Comparison of ENCODE assay signal across 13 cellular contexts in the genomic region with DNA sequence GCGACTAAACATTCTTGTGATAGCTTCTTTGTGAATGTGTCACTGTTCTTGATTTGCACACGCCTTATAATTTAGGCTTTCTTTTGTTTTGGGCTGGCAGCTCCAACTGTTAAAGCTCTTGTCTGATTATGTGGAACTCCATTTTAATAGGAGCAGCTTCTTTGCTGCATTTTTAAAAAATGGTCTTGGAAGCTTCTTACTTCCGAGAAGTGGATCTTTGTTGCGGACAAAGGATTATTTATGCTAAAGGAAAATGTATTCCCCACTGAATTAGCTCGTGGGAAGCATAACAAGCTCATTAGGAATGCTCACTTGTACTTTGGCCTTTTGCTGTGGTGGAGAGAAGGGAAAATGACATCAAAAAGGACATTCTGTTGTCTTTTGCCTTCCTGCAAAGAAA. TPM values are rescaled to one million over a fixed set of nuclear protein-coding genes. Genes with fewer than 3 reads are reported as not detected.
DNase-seq lines count a peak whose midpoint lies in the region; ATAC-seq, FAIRE-seq and TF ChIP-seq lines count a peak whose summit lies in the region.
"Had no signal": no experiment of that assay in that cellular context is flagged by ENCODE, and none has a peak within 500 bp of the region (broad histone marks: within the 10 kb centered on the region; RNA-seq: fewer than 3 reads in every experiment).

No MANE protein-coding gene starts in this region.

- H4K91ac ChIP-seq in IMR-90 (ENCODE audit: insufficient read depth, low read depth, low read length) (no peak overlapping the region), mesenchymal stem cell (ENCODE audit: low read length) (no peak overlapping the region)

- H3K4ac ChIP-seq in IMR-90 (ENCODE audit: low read depth, low read length) (no peak overlapping the region), mesenchymal stem cell (ENCODE audit: low read depth in 1 of 2, low read length in 2 of 2) (no peak overlapping the region)

- POLR2A ChIA-PET in A549 (lab: Yijun Ruan, JAX) (no interaction called here), IMR-90 (lab: Charles Lee; ENCODE audit: unreplicated experiment) (interaction anchor here (0.6 kb wide), 1 partner anchor 138 kb away, joined by 3 read pairs; no protein-coding TSS in a partner anchor)

- H3K56ac ChIP-seq in IMR-90 (ENCODE audit: extremely low read depth, insufficient read depth, low read length), result peak overlapping the region; percentile 0; the same call in 1 of the 2 replicates

- no peak for DNase-seq in A549 (ENCODE audit: low read depth in 1 of 2, low spot score in 1 of 2)
- no peak for DNase-seq in IMR-90
- DNase-seq in dermis blood vessel endothelial cell, result peak; percentile 35
- peak; percentile 16 for DNase-seq in mesenchymal stem cell
- no peak for DNase-seq in DMS153 (lab: John Stamatoyannopoulos, UW)
- no peak for DNase-seq in SIG-M5 treated with dmso at 0.1 percent for 504 hours (lab: John Stamatoyannopoulos, UW; ENCODE audit: unreplicated experiment)
- DNase-seq: activated CD4-positive, alpha-beta T cell treated with anti-CD3 and anti-CD28 coated beads, Interleukin-2, amount 50 U/mL, for 48 hours; activated gamma-delta T cell treated with Interleukin-2 at 50 U/mL for 16 hours; NCI-H1105; right cardiac atrium had no signal

- H3K4me1 ChIP-seq in A549 (peaks cover 13% of the 10 kb centered on the region; the same call in 2 of the 3 replicates), IMR-90 (ENCODE audit: control insufficient read depth, insufficient read depth, low read length) (no peaks in the 10 kb centered on the region), mesenchymal stem cell (ENCODE audit: control insufficient read depth, insufficient read depth, low read depth, low read length) (no peaks in the 10 kb centered on the region)
- H3K4me1 ChIP-seq: BLaER1 had no signal

- no peak overlapping the region for H2AFZ ChIP-seq in IMR-90 (replicated peaks; ENCODE audit: low read length, poor library complexity)
- no peak overlapping the region for H2AFZ ChIP-seq in mesenchymal stem cell (ENCODE audit: low read depth, low read length)

- TF ChIP-seq CTCF in A549 (IDR thresholded peaks at IDR 0.05) (no peak), IMR-90 (conservative IDR thresholded peaks at IDR 0.05; ENCODE audit: low read depth, low read length) (no peak)

- no peak overlapping the region for H2AK9ac ChIP-seq in IMR-90 (replicated peaks; ENCODE audit: low read depth, low read length, poor library complexity)

- peak overlapping the region; percentile 3; the same call in 1 of the 2 replicates for H2BK120ac ChIP-seq in IMR-90 (ENCODE audit: low read depth, low read length)
- H2BK120ac ChIP-seq in mesenchymal stem cell (ENCODE audit: low read depth, low read length), result no peak overlapping the region

- no peaks in the 10 kb centered on the region for H3K9me1 ChIP-seq in IMR-90 (ENCODE audit: insufficient read depth, low read length)

- H4K8ac ChIP-seq in IMR-90 (ENCODE audit: low read depth in 2 of 2, low read length in 2 of 2) (peak overlapping the region in 1 of 2 experiments; percentile 72; a peak in 2 of 4 replicates), mesenchymal stem cell (ENCODE audit: low read length) (no peak overlapping the region)

- WGBS in A549 (ENCODE audit: missing lambda C conversion rate), result 68% methylated on average over 5 of the region's 5 CpGs
- WGBS in IMR-90 (ENCODE audit: extremely low coverage in 2 of 2, insufficient read length in 1 of 2), 2 experiments, result 48% methylated on average over 2 of the region's 5 CpGs; no CpG with 5 or more reads in 1 of the 2 experiments
- WGBS in mesenchymal stem cell, result 80% methylated on average over 5 of the region's 5 CpGs

- H3K79me1 ChIP-seq in IMR-90 (ENCODE audit: low read depth in 1 of 2, low read length in 2 of 2) (peaks cover 17 to 18% of the 10 kb centered on the region in 2 experiments), mesenchymal stem cell (replicated peaks; ENCODE audit: low read length, poor library complexity, severe bottlenecking) (peaks cover 6% of the 10 kb centered on the region)

- H3K9me3 ChIP-seq in A549 (peaks cover 3% of the 10 kb centered on the region; the same call in 1 of the 3 replicates), IMR-90 (ENCODE audit: control insufficient read depth, insufficient read depth, low read length) (0 out of 2 replicates have a peak, but pooled peaks cover under 1% of the 10 kb centered on the region), mesenchymal stem cell (ENCODE audit: control insufficient read depth, low read length) (peaks cover 2% of the 10 kb centered on the region)

- no peak overlapping the region for H3K23ac ChIP-seq in IMR-90 (ENCODE audit: low read depth, low read length)
- no peak overlapping the region for H3K23ac ChIP-seq in mesenchymal stem cell (ENCODE audit: low read length in 2 of 2)

- H2BK12ac ChIP-seq in mesenchymal stem cell (ENCODE audit: low read length in 2 of 2), result no peak overlapping the region

- H3K9ac ChIP-seq in IMR-90 (ENCODE audit: low read depth, low read length) (no peak overlapping the region; the same call in 1 of the 2 replicates), mesenchymal stem cell (ENCODE audit: low read length) (peak overlapping the region; percentile 80)
- H3K9ac ChIP-seq: BLaER1 had no signal

- dilution Hi-C loops in IMR-90 (cut with HindIII; ENCODE audit: low sequenced_read_pairs, unreplicated experiment), result no loop called here

- peak overlapping the region; percentile 1 for H2BK5ac ChIP-seq in IMR-90 (ENCODE audit: low read depth, low read length, poor library complexity, severe bottlenecking)
- H2BK5ac ChIP-seq in mesenchymal stem cell (ENCODE audit: low read depth, low read length, poor library complexity, severe bottlenecking), result no peak overlapping the region

- peak overlapping the region; percentile 1; the same call in 1 of the 2 replicates for H3K14ac ChIP-seq in IMR-90 (replicated peaks; ENCODE audit: low read depth, low read length)
- H3K14ac ChIP-seq in mesenchymal stem cell (ENCODE audit: low read length in 2 of 2), result no peak overlapping the region

- H4K20me1 ChIP-seq in IMR-90 (ENCODE audit: insufficient read depth, low read length), result no peaks in the 10 kb centered on the region
- H4K20me1 ChIP-seq: BLaER1 had no signal

- intact Hi-C loops in IMR-90 (cut with micrococcal nuclease), result no loop called here

- H3K4me3 ChIP-seq in A549, result no peak overlapping the region
- peak overlapping the region; percentile 34; the same call in 1 of the 2 replicates for H3K4me3 ChIP-seq in IMR-90 (ENCODE audit: insufficient read depth, low read depth, low read length)
- peak overlapping the region in 1 of 2 experiments; percentile 43 for H3K4me3 ChIP-seq in mesenchymal stem cell (ENCODE audit: insufficient read depth in 1 of 2, low read depth in 1 of 2, low read length in 2 of 2)
- H3K4me3 ChIP-seq: BLaER1 had no signal

- H2BK15ac ChIP-seq in IMR-90 (ENCODE audit: low read depth, low read length) (no peak overlapping the region), mesenchymal stem cell (ENCODE audit: low read depth, poor library complexity, severe bottlenecking) (no peak overlapping the region)

- CTCF ChIA-PET in A549 (lab: Yijun Ruan, JAX), result interaction anchor here (1.0 kb wide), 1 partner anchor 38 kb away, joined by 4 read pairs; no protein-coding TSS in a partner anchor
- CTCF ChIA-PET in IMR-90 (lab: Yijun Ruan, JAX), result no interaction called here

- TF ChIP-seq RAD21 in A549 (conservative IDR thresholded peaks at IDR 0.05 in 1 of 2, IDR thresholded peaks at IDR 0.05 in 1 of 2) (no peak), IMR-90 (IDR thresholded peaks at IDR 0.05; ENCODE audit: low read length) (no peak)

- no peaks in the 10 kb centered on the region for H3K27me3 ChIP-seq in IMR-90 (ENCODE audit: control insufficient read depth, insufficient read depth, low read length)
- no peaks in the 10 kb centered on the region for H3K27me3 ChIP-seq in mesenchymal stem cell (ENCODE audit: control insufficient read depth in 1 of 2, insufficient read depth in 1 of 2, low read length in 2 of 2)
- H3K27me3 ChIP-seq: BLaER1 had no signal

- peak overlapping the region; percentile 66 for H3K4me2 ChIP-seq in A549
- H3K4me2 ChIP-seq in IMR-90 (ENCODE audit: low read depth, low read length), result peak overlapping the region; percentile 99
- H3K4me2 ChIP-seq in mesenchymal stem cell (ENCODE audit: low read length, poor library complexity, severe bottlenecking), result peak overlapping the region; percentile 28
- H3K4me2 ChIP-seq: BLaER1 had no signal

- no TSS peak for BruUV-seq in IMR-90 (replicated peaks; lab: Mats Ljungman, UMichigan)

- ATAC-seq in A549, result no peak
- peak; percentile 49; the same call in 1 of the 2 replicates for ATAC-seq in IMR-90 (ENCODE audit: low read depth)
- no peak for ATAC-seq in HG03378 (IDR thresholded peaks at IDR 0.05; ENCODE audit: unreplicated experiment)
- no peak for ATAC-seq in GM19023 (IDR thresholded peaks at IDR 0.05; ENCODE audit: unreplicated experiment)
- ATAC-seq: right cardiac atrium had no signal

- FAIRE-seq in A549 (lab: Jason Lieb, UNC), result no peak

- TF ChIP-seq POLR2A in A549 (IDR thresholded peaks at IDR 0.05; ENCODE audit: low read length) (no peak), IMR-90 (IDR thresholded peaks at IDR 0.05; ENCODE audit: low read depth, low read length) (no peak)

- peak overlapping the region; percentile 59; the same call in 1 of the 2 replicates for H4K5ac ChIP-seq in IMR-90 (ENCODE audit: low read depth, low read length)

- H2AK5ac ChIP-seq in IMR-90 (ENCODE audit: low read depth, low read length), result no peak overlapping the region
- no peak overlapping the region for H2AK5ac ChIP-seq in mesenchymal stem cell (ENCODE audit: low read length, severe bottlenecking)

- TF ChIP-seq EP300 in A549 (IDR thresholded peaks at IDR 0.05), result no peak

- peak overlapping the region; percentile 31; the same call in 1 of the 2 replicates for H3K18ac ChIP-seq in IMR-90 (ENCODE audit: low read depth, low read length)
- H3K18ac ChIP-seq in mesenchymal stem cell (ENCODE audit: low read depth in 1 of 2, low read length in 2 of 2), result no peak overlapping the region

- in situ Hi-C loops in IMR-90 (cut with MboI; ENCODE audit: low sequenced_read_pairs), result no loop called here

- H3K27ac ChIP-seq in A549, result peak overlapping the region in 1 of 2 experiments; percentile 32; a peak in 1 of 6 replicates
- H3K27ac ChIP-seq in IMR-90 (ENCODE audit: insufficient read depth, low read length), result no peak overlapping the region
- no peak overlapping the region for H3K27ac ChIP-seq in mesenchymal stem cell (ENCODE audit: low read length, poor library complexity, severe bottlenecking)
- H3K27ac ChIP-seq: BLaER1 had no signal

- no peak overlapping the region for H2BK20ac ChIP-seq in IMR-90 (ENCODE audit: low read depth, low read length)

- H3K36me3 ChIP-seq in IMR-90 (ENCODE audit: control insufficient read depth, insufficient read depth, low read length) (no peaks in the 10 kb centered on the region), mesenchymal stem cell (ENCODE audit: control insufficient read depth in 1 of 2, insufficient read depth in 2 of 2, low read depth in 1 of 2, low read length in 2 of 2) (no peaks in the 10 kb centered on the region)
- H3K36me3 ChIP-seq: BLaER1 had no signal

RNA-seq across cellular contexts. Expression of gene GAS2L3, which starts 20.0 kb away (rescaled TPM):
- polyA plus RNA-seq in A549 (2011; rRNA removed) (11.8 and 17.2 TPM in 2 replicates), A549 (2017; fragmentation: RNase III; extraction: RNeasy Plus Mini Kit Qiagen cat#74134 plus additional on column Dnase treatment) (6.4 to 7.2 TPM (median 7.1 TPM) in 3 replicates), IMR-90 (2012; rRNA removed) (4.7 and 5.2 TPM in 2 replicates)
- 2.0 and 2.6 TPM in 2 replicates for polyA plus RNA-seq in A549 (2012; cell fraction: cytosol; rRNA removed)
- polyA plus RNA-seq in A549 (2012; cell fraction: nucleus; rRNA removed), result 3.3 and 3.9 TPM in 2 replicates
- 9.7 and 12.8 TPM in 2 replicates for polyA minus RNA-seq in A549 (2011; rRNA and poly(A)+ RNA removed)
- total RNA-seq in IMR-90 (2012; rRNA removed) (15.6 and 27.2 TPM in 2 replicates), dermis blood vessel endothelial cell (19.9 and 27.7 TPM in 2 replicates)
- 0.37 and 0.60 TPM in 2 replicates for polyA plus RNA-seq in IMR-90 (2012; cell fraction: cytosol; rRNA removed)
- 0.73 and 9.0 TPM in 2 replicates for polyA plus RNA-seq in IMR-90 (2012; cell fraction: nucleus; rRNA removed; ENCODE audit: low replicate concordance)
- 11.0 TPM for polyA plus RNA-seq in mesenchymal stem cell (2013, experiment 1 of 2)
- polyA plus RNA-seq in mesenchymal stem cell (2013, experiment 2 of 2), result 10.1 TPM

Comparison
In these comparisons a context has a peak if more than half of its experiments do, and no peak if none do; other contexts are left out.
1. DNase-seq: peak in dermis blood vessel endothelial cell (single experiment) and mesenchymal stem cell (single experiment); none in A549 (0 of 2), IMR-90 (single experiment), DMS153 (single experiment) and SIG-M5 treated with dmso at 0.1 percent for 504 hours (single experiment).
2. H3K4me2 ChIP-seq: peak in every context shown above with its lines; median percentile 99 in IMR-90; 66 in A549; 28 in mesenchymal stem cell.